ENCODE assay signal across 8 cellular contexts in the genomic region with DNA sequence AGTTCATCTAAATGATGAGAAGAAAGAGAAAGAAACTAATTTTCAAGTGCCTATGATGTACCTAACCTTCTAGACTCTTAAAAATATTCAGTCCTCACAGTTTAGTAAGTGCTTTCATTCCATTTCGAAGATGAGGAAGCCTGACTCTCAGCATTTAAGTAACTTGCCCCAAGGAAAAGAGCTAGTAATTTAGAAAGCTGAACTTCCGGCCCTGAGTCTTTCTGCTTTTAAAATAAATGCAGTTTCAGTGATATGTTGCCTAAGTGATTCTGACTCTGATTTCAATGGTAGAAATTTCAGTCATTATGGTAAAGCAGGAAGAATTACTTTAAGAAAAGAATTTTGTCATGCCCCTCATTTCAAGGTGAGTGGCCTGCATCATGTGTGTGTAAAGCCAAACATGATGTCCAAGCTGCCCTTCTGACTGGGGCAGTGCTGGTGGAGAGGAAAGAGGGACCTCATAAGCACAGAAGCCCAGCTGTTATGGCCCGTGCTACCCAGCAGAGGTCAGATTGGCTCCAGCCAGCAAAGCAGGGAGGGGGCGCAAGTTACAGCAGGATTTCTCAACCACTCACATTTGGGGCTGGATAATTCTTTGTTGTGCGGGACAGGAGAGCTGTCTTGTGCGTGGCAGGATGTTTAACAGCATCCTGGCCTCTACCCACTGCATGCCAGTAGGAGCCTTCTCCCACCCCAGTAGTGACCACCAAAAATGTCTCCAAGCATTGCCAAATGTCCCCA. TPM values are rescaled to one million over a fixed set of nuclear protein-coding genes. Genes with fewer than 3 reads are reported as not detected.
DNase-seq lines count a peak whose midpoint lies in the region; ATAC-seq, FAIRE-seq and TF ChIP-seq lines count a peak whose summit lies in the region.

No MANE protein-coding gene starts in this region.

- H3K27ac ChIP-seq in HEK293 (ENCODE audit: extremely low read depth, low read depth, low read length) (no peak overlapping the region), keratinocyte (ENCODE audit: control insufficient read depth, insufficient read depth, low read length) (no peak overlapping the region)

- POLR2A ChIA-PET in HEK293 (lab: Yijun Ruan, JAX) = no interaction called here

- H2AFZ ChIP-seq in keratinocyte (ENCODE audit: control insufficient read depth, low read length) = no peak overlapping the region

- no peaks in the 10 kb centered on the region for H3K79me2 ChIP-seq in keratinocyte (ENCODE audit: control insufficient read depth, insufficient read depth, low read length)

- peaks cover 21% of the 10 kb centered on the region for H3K4me1 Mint-ChIP-seq in stimulated activated memory B cell treated with anti-CD40 and anti-IgM and Interleukin-4, amounts not matched to agents 10 μg/mL and 1 μg/mL and 100 μg/mL, for 72 hours

- CTCF ChIA-PET in HEK293 (lab: Yijun Ruan, JAX) = interaction anchor here (0.8 to 2.7 kb wide), 14 partner anchors 9 to 214 kb away, joined by 3 to 17 read pairs (median 4); a partner anchor contains a TSS

- peak; percentile 64 for DNase-seq in Ammon's horn (ENCODE audit: low spot score)
- DNase-seq in astrocyte of the spinal cord (ENCODE audit: low read depth, low spot score) = peak; percentile 38
- no peak for DNase-seq in keratinocyte (ENCODE audit: low read depth, low spot score)
- DNase-seq in germinal center (ENCODE audit: low spot score) = no peak

- H3K4me3 ChIP-seq in HEK293 (ENCODE audit: low read depth, low read length) (no peak overlapping the region), astrocyte of the spinal cord (ENCODE audit: low read depth, low read length) (no peak overlapping the region), keratinocyte (ENCODE audit: control insufficient read depth in 2 of 3, extremely low read depth in 1 of 3, insufficient read depth in 2 of 3, low read depth in 1 of 3, low read length in 3 of 3) (no peak overlapping the region)

- H3K36me3 ChIP-seq in HEK293 (ENCODE audit: control insufficient read depth in 2 of 2, insufficient read depth in 1 of 2, low read length in 2 of 2) (no peaks in the 10 kb centered on the region), keratinocyte (ENCODE audit: control insufficient read depth in 2 of 2, extremely low read depth in 1 of 2, insufficient read depth in 2 of 2, low read length in 2 of 2) (no peaks in the 10 kb centered on the region)

- H3K4me3 Mint-ChIP-seq in stimulated activated memory B cell treated with anti-CD40 and anti-IgM and Interleukin-4, amounts not matched to agents 10 μg/mL and 1 μg/mL and 100 μg/mL, for 72 hours = no peak overlapping the region

- peaks cover 7% of the 10 kb centered on the region for H3K27me3 ChIP-seq in keratinocyte (ENCODE audit: control insufficient read depth, extremely low read depth, insufficient read depth, low read length)

- no peak for FAIRE-seq in keratinocyte (lab: Jason Lieb, UNC)

- no peaks in the 10 kb centered on the region for H3K9me3 Mint-ChIP-seq in stimulated activated memory B cell treated with anti-CD40 and anti-IgM and Interleukin-4, amounts not matched to agents 10 μg/mL and 1 μg/mL and 100 μg/mL, for 72 hours

- H3K4me2 ChIP-seq in keratinocyte (ENCODE audit: control insufficient read depth, extremely low read depth, insufficient read depth, low read depth, low read length) = no peak overlapping the region

- no peaks in the 10 kb centered on the region for H4K20me1 ChIP-seq in keratinocyte (ENCODE audit: control insufficient read depth, extremely low read depth, insufficient read depth, low read length)

- no peak overlapping the region for H3K27ac Mint-ChIP-seq in stimulated activated memory B cell treated with anti-CD40 and anti-IgM and Interleukin-4, amounts not matched to agents 10 μg/mL and 1 μg/mL and 100 μg/mL, for 72 hours

- in situ Hi-C loops in astrocyte of the spinal cord (cut with HindIII; ENCODE audit: low sequenced_read_pairs) = no loop called here

- ATAC-seq in HG03097 (IDR thresholded peaks at IDR 0.05; ENCODE audit: low FRiP score, unreplicated experiment) (no peak), GM21367 (IDR thresholded peaks at IDR 0.05; ENCODE audit: unreplicated experiment) (no peak)
- no peak for ATAC-seq in stimulated activated memory B cell treated with anti-CD40 and anti-IgM and Interleukin-4, amounts not matched to agents 10 μg/mL and 1 μg/mL and 100 μg/mL, for 72 hours

- no peaks in the 10 kb centered on the region for H3K9me1 ChIP-seq in keratinocyte (ENCODE audit: control insufficient read depth, extremely low read depth, insufficient read depth, low read length)

- H3K36me3 Mint-ChIP-seq in stimulated activated memory B cell treated with anti-CD40 and anti-IgM and Interleukin-4, amounts not matched to agents 10 μg/mL and 1 μg/mL and 100 μg/mL, for 72 hours = no peaks in the 10 kb centered on the region

- H3K27me3 Mint-ChIP-seq in stimulated activated memory B cell treated with anti-CD40 and anti-IgM and Interleukin-4, amounts not matched to agents 10 μg/mL and 1 μg/mL and 100 μg/mL, for 72 hours = no peaks in the 10 kb centered on the region

- H3K4me1 ChIP-seq in HEK293 (ENCODE audit: control insufficient read depth, insufficient read depth, low read length) (no peaks in the 10 kb centered on the region), keratinocyte (ENCODE audit: control insufficient read depth, extremely low read depth, insufficient read depth, low read length) (no peaks in the 10 kb centered on the region)

- dilution Hi-C loops in keratinocyte (cut with MboI; ENCODE audit: extremely low pct_ligation_motif_present, low sequenced_read_pairs) = no loop called here

- no peak overlapping the region for H3K9ac ChIP-seq in keratinocyte (ENCODE audit: control insufficient read depth, extremely low read depth, insufficient read depth, low read length)

- TF ChIP-seq CTCF in HEK293 (tag by site-specific recombination; IDR thresholded peaks at IDR 0.05) = peak; percentile 56
- peak; percentile 68 for TF ChIP-seq CTCF in astrocyte of the spinal cord (IDR thresholded peaks at IDR 0.05; ENCODE audit: low read depth, low read length)
- peak in 2 of 3 experiments; percentile 15 to 56 for TF ChIP-seq CTCF in keratinocyte (optimal IDR thresholded peaks at IDR 0.05 in 1 of 3, IDR thresholded peaks at IDR 0.05 in 1 of 3, conservative IDR thresholded peaks at IDR 0.05 in 1 of 3; ENCODE audit: extremely low read depth in 1 of 3, insufficient read depth in 2 of 3, low read length in 3 of 3)

- H3K9me3 ChIP-seq in HEK293 (ENCODE audit: control insufficient read depth, insufficient read depth, low read depth, low read length) (no peaks in the 10 kb centered on the region), keratinocyte (ENCODE audit: control insufficient read depth, low read depth, low read length) (no peaks in the 10 kb centered on the region)

TF ChIP-seq in HEK293, 187 proteins besides CTCF, POLR2A, EP300 and RAD21:
- TF ChIP-seq ZNF654 (tag by site-specific recombination; IDR thresholded peaks at IDR 0.05; ENCODE audit: low read depth) = peak; percentile 28
- TF ChIP-seq ZNF521 (tag by site-specific recombination; IDR thresholded peaks at IDR 0.05) = no peak
- TF ChIP-seq ZIC2 (tag by site-specific recombination; IDR thresholded peaks at IDR 0.05) = peak; percentile 23; the same call in 1 of the 2 replicates

RNA-seq across cellular contexts. Expression of a gene that starts 10.7 kb away (rescaled TPM):
- polyA plus RNA-seq in keratinocyte = not detected in 3 replicates
- polyA plus RNA-seq in keratinocyte (2011; ENCODE audit: low read depth) = not detected
- not detected in 2 replicates for polyA plus RNA-seq in keratinocyte (2011; cell fraction: cytosol; rRNA removed)
- not detected in 2 replicates for polyA plus RNA-seq in keratinocyte (2011; cell fraction: nucleus; rRNA removed)
- not detected in 2 replicates for polyA plus RNA-seq in keratinocyte (2012; ENCODE audit: low replicate concordance)
- not detected in 3 replicates for polyA minus RNA-seq in keratinocyte
- polyA minus RNA-seq in keratinocyte (2011; cell fraction: cytosol; rRNA and poly(A)+ RNA removed) = not detected
- polyA minus RNA-seq in keratinocyte (2011; cell fraction: nucleus; rRNA and poly(A)+ RNA removed) = not detected in 2 replicates

RNA-seq across cellular contexts. Expression of a gene that starts 28.2 kb away (rescaled TPM):
- not detected in 3 replicates for polyA plus RNA-seq in keratinocyte
- not detected for polyA plus RNA-seq in keratinocyte (2011; ENCODE audit: low read depth)
- not detected in 2 replicates for polyA plus RNA-seq in keratinocyte (2011; cell fraction: cytosol; rRNA removed)
- polyA plus RNA-seq in keratinocyte (2011; cell fraction: nucleus; rRNA removed) = not detected in 2 replicates
- polyA plus RNA-seq in keratinocyte (2012; ENCODE audit: low replicate concordance) = not detected in 2 replicates
- not detected in 3 replicates for polyA minus RNA-seq in keratinocyte
- polyA minus RNA-seq in keratinocyte (2011; cell fraction: cytosol; rRNA and poly(A)+ RNA removed) = not detected
- not detected in 2 replicates for polyA minus RNA-seq in keratinocyte (2011; cell fraction: nucleus; rRNA and poly(A)+ RNA removed)

RNA-seq across cellular contexts. Expression of a gene that starts 43.0 kb away (rescaled TPM):
- polyA plus RNA-seq in keratinocyte = 367 to 495 TPM (median 484 TPM) in 3 replicates
- 90.8 TPM for polyA plus RNA-seq in keratinocyte (2011; ENCODE audit: low read depth)
- polyA plus RNA-seq in keratinocyte (2011; cell fraction: cytosol; rRNA removed) = 623 and 722 TPM in 2 replicates
- 225 and 245 TPM in 2 replicates for polyA plus RNA-seq in keratinocyte (2011; cell fraction: nucleus; rRNA removed)
- 224 and 276 TPM in 2 replicates for polyA plus RNA-seq in keratinocyte (2012; ENCODE audit: low replicate concordance)
- 189 to 259 TPM (median 255 TPM) in 3 replicates for polyA minus RNA-seq in keratinocyte
- 122 TPM for polyA minus RNA-seq in keratinocyte (2011; cell fraction: cytosol; rRNA and poly(A)+ RNA removed)
- polyA minus RNA-seq in keratinocyte (2011; cell fraction: nucleus; rRNA and poly(A)+ RNA removed) = 38.1 and 62.9 TPM in 2 replicates

RNA-seq across cellular contexts. Expression of a gene that starts 46.6 kb away (rescaled TPM):
- polyA plus RNA-seq in keratinocyte = 0.01 to 0.06 TPM in 2 of 3 replicates, not detected in the other
- 0.22 TPM for polyA plus RNA-seq in keratinocyte (2011; ENCODE audit: low read depth)
- not detected in 2 replicates for polyA plus RNA-seq in keratinocyte (2011; cell fraction: cytosol; rRNA removed)
- 0.06 and 0.19 TPM in 2 replicates for polyA plus RNA-seq in keratinocyte (2011; cell fraction: nucleus; rRNA removed)
- 0.37 TPM in 1 of 2 replicates, not detected in the other for polyA plus RNA-seq in keratinocyte (2012; ENCODE audit: low replicate concordance)
- not detected in 3 replicates for polyA minus RNA-seq in keratinocyte
- polyA minus RNA-seq in keratinocyte (2011; cell fraction: cytosol; rRNA and poly(A)+ RNA removed) = not detected
- polyA minus RNA-seq in keratinocyte (2011; cell fraction: nucleus; rRNA and poly(A)+ RNA removed) = not detected in 2 replicates

Comparison
In these comparisons a context has a peak if more than half of its experiments do, and no peak if none do; other contexts are left out.
1. DNase-seq: peak in Ammon's horn (single experiment) and astrocyte of the spinal cord (single experiment); none in keratinocyte (single experiment) and germinal center (single experiment).
2. Peak in every context shown above with its lines, with median percentiles within 50 percentile points of each other: CTCF ChIP-seq.